ENCODE assay signal across 21 cellular contexts in genomic region chr1:43272161-43272560, GRCh38. TPM values are rescaled to one million over a fixed set of nuclear protein-coding genes. Genes with fewer than 3 reads are reported as not detected.
A peak's percentile ranks its signal among the peaks of the same experiment; 100 is the strongest.
DNase-seq lines count a peak whose midpoint lies in the region; ATAC-seq and TF ChIP-seq lines count a peak whose summit lies in the region.
"Had no signal": no experiment of that assay in that cellular context is flagged by ENCODE, and none has a peak within 500 bp of the region (broad histone marks: within the 10 kb centered on the region; RNA-seq: fewer than 3 reads in every experiment).

No MANE protein-coding gene starts in this region.

- H3K9me3 Mint-ChIP-seq in endodermal cell: no peaks in the 10 kb centered on the region
- peaks cover 6% of the 10 kb centered on the region for H3K9me3 Mint-ChIP-seq in stimulated activated effector memory CD8-positive, alpha-beta T cell treated with anti-CD3 and anti-CD28 coated beads, Interleukin-12 subunit alpha, Interleukin-12 subunit beta, amount 100 ng/mL, for 72 hours
- H3K9me3 Mint-ChIP-seq: activated B cell treated with CpG ODN at 0.5 μM for 24 hours, immature natural killer cell had no signal

- ATAC-seq in stimulated activated effector memory CD8-positive, alpha-beta T cell treated with anti-CD3 and anti-CD28 coated beads, Interleukin-12 subunit alpha, Interleukin-12 subunit beta, amount 100 ng/mL, for 72 hours: no peak
- ATAC-seq: heart left ventricle had no signal

- no peaks in the 10 kb centered on the region for H3K4me1 ChIP-seq in endodermal cell (ENCODE audit: control insufficient read depth, insufficient read depth, low read length)
- peaks cover 0 to 10% (median 4%) of the 10 kb centered on the region in 4 donors for H3K4me1 ChIP-seq in esophagus muscularis mucosa
- H3K4me1 ChIP-seq: HAP-1 had no signal

- no peak for TF ChIP-seq POLR2A in esophagus muscularis mucosa (IDR thresholded peaks at IDR 0.05; ENCODE audit: low read depth)

- peaks cover 8% of the 10 kb centered on the region for H3K27me3 Mint-ChIP-seq in endodermal cell (ENCODE audit: insufficient read depth)

- H3K9ac ChIP-seq in endodermal cell (ENCODE audit: extremely low read depth, low read length, poor library complexity, severe bottlenecking): no peak overlapping the region

- H3K27me3 ChIP-seq in endodermal cell (ENCODE audit: control insufficient read depth, insufficient read depth, low read length, poor library complexity, severe bottlenecking) (no peaks in the 10 kb centered on the region), esophagus muscularis mucosa (peaks cover 0 to 58% (median 11%) of the 10 kb centered on the region in 4 donors)
- H3K27me3 ChIP-seq: heart left ventricle, right atrium auricular region had no signal

- H3K9me3 ChIP-seq in endodermal cell (ENCODE audit: control insufficient read depth, low read length): no peaks in the 10 kb centered on the region
- no peaks in the 10 kb centered on the region for H3K9me3 ChIP-seq in esophagus muscularis mucosa
- H3K9me3 ChIP-seq: HAP-1, heart left ventricle, right atrium auricular region had no signal

- WGBS in endodermal cell (ENCODE audit: insufficient coverage in 1 of 2, insufficient read length in 1 of 2), 2 experiments: 91 to 95% methylated on average over 6 to 9 of the region's 9 CpGs
- 64% methylated on average over 7 of the region's 9 CpGs for WGBS in esophagus muscularis mucosa

- no peak for TF ChIP-seq CTCF in endodermal cell (conservative IDR thresholded peaks at IDR 0.05)
- no peak for TF ChIP-seq CTCF in esophagus muscularis mucosa (IDR thresholded peaks at IDR 0.05)

- intact Hi-C loops in esophagus muscularis mucosa (cut with DNase I): no loop called here

- H3K36me3 Mint-ChIP-seq in endodermal cell (ENCODE audit: low read depth): peaks cover 12% of the 10 kb centered on the region
- H3K36me3 Mint-ChIP-seq in stimulated activated effector memory CD8-positive, alpha-beta T cell treated with anti-CD3 and anti-CD28 coated beads, Interleukin-12 subunit alpha, Interleukin-12 subunit beta, amount 100 ng/mL, for 72 hours: no peaks in the 10 kb centered on the region

- DNase-seq in amygdala (lab: John Stamatoyannopoulos, UW) (peak in 46 of 56 donors; percentile 18 to 86 (median 53)), endodermal cell (peak; percentile 26), middle frontal gyrus (ENCODE audit: extremely low spot score, low spot score) (peak; percentile 9), NCI-H2081 treated with DMSO at 0.1 percent for 48 hours (lab: John Stamatoyannopoulos, UW) (no peak), esophagus muscularis mucosa (ENCODE audit: extremely low spot score) (no peak)
- DNase-seq in stimulated activated effector memory CD8-positive, alpha-beta T cell treated with anti-CD3 and anti-CD28 coated beads, Interleukin-12 subunit alpha, Interleukin-12 subunit beta, amount 100 ng/mL, for 72 hours (ENCODE audit: low spot score in 2 of 2): no peak
- DNase-seq: activated B cell treated with CpG ODN at 0.5 μM for 24 hours; activated CD4-positive, alpha-beta memory T cell treated with anti-CD3 and anti-CD28 coated beads, Interleukin-2, amount 10 ng/mL, durations not matched to agents 7 days and 5 days; activated naive CD4-positive, alpha-beta T cell treated with anti-CD3 and anti-CD28 coated beads, Interleukin-2, amount 50 U/mL, for 16 hours; DMS79 treated with DMSO at 0.1 percent for 48 hours; immature natural killer cell; NCI-H1105; NK-92 treated with Interleukin-12 subunit alpha and Interleukin-12 subunit beta, amount 100 ng/mL, for 24 hours; trophoblast cell had no signal

- no peak for TF ChIP-seq EP300 in esophagus muscularis mucosa (IDR thresholded peaks at IDR 0.05)

- peak overlapping the region; percentile 72 for H3K4me3 Mint-ChIP-seq in endodermal cell
- H3K4me3 Mint-ChIP-seq in stimulated activated effector memory CD8-positive, alpha-beta T cell treated with anti-CD3 and anti-CD28 coated beads, Interleukin-12 subunit alpha, Interleukin-12 subunit beta, amount 100 ng/mL, for 72 hours: no peak overlapping the region
- H3K4me3 Mint-ChIP-seq: activated B cell treated with CpG ODN at 0.5 μM for 24 hours; activated CD4-positive, alpha-beta memory T cell treated with anti-CD3 and anti-CD28 coated beads, Interleukin-2, amount 10 ng/mL, durations not matched to agents 7 days and 5 days; T-helper 2 cell treated with Interferon-gamma antibody and Interleukin-4, amounts not matched to agents 5 μg/mL and 100 μg/mL, for 36 hours had no signal

- H3K27ac Mint-ChIP-seq in endodermal cell: no peak overlapping the region
- H3K27ac Mint-ChIP-seq in stimulated activated effector memory CD8-positive, alpha-beta T cell treated with anti-CD3 and anti-CD28 coated beads, Interleukin-12 subunit alpha, Interleukin-12 subunit beta, amount 100 ng/mL, for 72 hours: no peak overlapping the region
- H3K27ac Mint-ChIP-seq: activated B cell treated with CpG ODN at 0.5 μM for 24 hours; activated CD4-positive, alpha-beta memory T cell treated with anti-CD3 and anti-CD28 coated beads, Interleukin-2, amount 10 ng/mL, durations not matched to agents 7 days and 5 days; T-helper 2 cell treated with Interferon-gamma antibody and Interleukin-4, amounts not matched to agents 5 μg/mL and 100 μg/mL, for 36 hours had no signal

- H3K36me3 ChIP-seq in endodermal cell (ENCODE audit: control insufficient read depth, insufficient read depth, low read length) (no peaks in the 10 kb centered on the region), esophagus muscularis mucosa (no peaks in the 10 kb centered on the region)
- H3K36me3 ChIP-seq: HAP-1, heart left ventricle, right atrium auricular region had no signal

- no peak overlapping the region for H3K4me3 ChIP-seq in endodermal cell (ENCODE audit: low read length)
- no peak overlapping the region for H3K4me3 ChIP-seq in esophagus muscularis mucosa
- H3K4me3 ChIP-seq: HAP-1, heart left ventricle, right atrium auricular region had no signal

- H3K27ac ChIP-seq in endodermal cell (ENCODE audit: low read depth, low read length) (no peak overlapping the region), temporal lobe (ENCODE audit: low read depth, low read length) (peak overlapping the region; percentile 100), esophagus muscularis mucosa (replicated peaks in 1 of 4) (no peak overlapping the region)
- H3K27ac ChIP-seq: heart left ventricle, right atrium auricular region had no signal

- peaks cover 26% of the 10 kb centered on the region for H3K4me1 Mint-ChIP-seq in endodermal cell
- peaks cover 36% of the 10 kb centered on the region for H3K4me1 Mint-ChIP-seq in stimulated activated effector memory CD8-positive, alpha-beta T cell treated with anti-CD3 and anti-CD28 coated beads, Interleukin-12 subunit alpha, Interleukin-12 subunit beta, amount 100 ng/mL, for 72 hours

RNA-seq across cellular contexts. Expression of gene TMEM125, which starts 2.4 kb away (rescaled TPM):
- 10 to 100 TPM; 11.7 to 16.6 TPM for total RNA-seq in endodermal cell
- polyA plus RNA-seq in endodermal cell (2013, experiment 1 of 2): 1.1 TPM
- 0.70 TPM for polyA plus RNA-seq in endodermal cell (2013, experiment 2 of 2)
- total RNA-seq in temporal lobe: 0.49 TPM
- under 1 TPM in 2 of 4 donors, not detected in 2; 0.26 to 0.40 TPM for total RNA-seq in esophagus muscularis mucosa
- total RNA-seq: activated B cell treated with CpG ODN at 0.5 μM for 24 hours; activated CD4-positive, alpha-beta memory T cell treated with anti-CD3 and anti-CD28 coated beads, Interleukin-2, amount 10 ng/mL, durations not matched to agents 7 days and 5 days; NCI-H460 had no signal

RNA-seq across cellular contexts. Expression of gene C1orf210, which starts 13.2 kb away (rescaled TPM):
- 10 to 100 TPM in 1 of 2 donors, 1 to 10 TPM in 1; 9.7 to 17.9 TPM for total RNA-seq in endodermal cell
- 1.9 TPM for polyA plus RNA-seq in endodermal cell (2013, experiment 1 of 2)
- polyA plus RNA-seq in endodermal cell (2013, experiment 2 of 2): 1.8 TPM
- not detected for total RNA-seq in temporal lobe
- not detected for total RNA-seq in esophagus muscularis mucosa
- total RNA-seq: activated B cell treated with CpG ODN at 0.5 μM for 24 hours; activated CD4-positive, alpha-beta memory T cell treated with anti-CD3 and anti-CD28 coated beads, Interleukin-2, amount 10 ng/mL, durations not matched to agents 7 days and 5 days; cerebellum; heart left ventricle; right atrium auricular region had no signal
- polyA plus RNA-seq: heart left ventricle, immature natural killer cell had no signal

RNA-seq across cellular contexts. Expression of gene TIE1, which starts 28.6 kb away (rescaled TPM):
- total RNA-seq in endodermal cell (under 1 TPM; 0.40 to 0.99 TPM), temporal lobe (9.6 TPM), esophagus muscularis mucosa (10 to 100 TPM; 16.2 to 51.1 (median 32.6) TPM)
- 1.2 TPM for polyA plus RNA-seq in endodermal cell (2013, experiment 1 of 2)
- polyA plus RNA-seq in endodermal cell (2013, experiment 2 of 2): 1.7 TPM
- total RNA-seq: activated B cell treated with CpG ODN at 0.5 μM for 24 hours, NCI-H460 had no signal

Comparison
In these comparisons a context has a peak if more than half of its experiments do, and no peak if none do; other contexts are left out.
1. DNase-seq: peak in amygdala (46 of 56), endodermal cell (single experiment) and middle frontal gyrus (single experiment); none in NCI-H2081 treated with DMSO at 0.1 percent for 48 hours (single experiment), esophagus muscularis mucosa (single experiment) and stimulated activated effector memory CD8-positive, alpha-beta T cell treated with anti-CD3 and anti-CD28 coated beads, Interleukin-12 subunit alpha, Interleukin-12 subunit beta, amount 100 ng/mL, for 72 hours (0 of 2).
2. RNA of gene C1orf210, which starts 13.2 kb away (total RNA-seq): 9.7 to 17.9 TPM in endodermal cell; not detected in esophagus muscularis mucosa and not detected in temporal lobe (single experiment); every median in the first group is over 4 times any median in the second.